Comparison of ENCODE assay signal across 3 cellular contexts in the genomic region with DNA sequence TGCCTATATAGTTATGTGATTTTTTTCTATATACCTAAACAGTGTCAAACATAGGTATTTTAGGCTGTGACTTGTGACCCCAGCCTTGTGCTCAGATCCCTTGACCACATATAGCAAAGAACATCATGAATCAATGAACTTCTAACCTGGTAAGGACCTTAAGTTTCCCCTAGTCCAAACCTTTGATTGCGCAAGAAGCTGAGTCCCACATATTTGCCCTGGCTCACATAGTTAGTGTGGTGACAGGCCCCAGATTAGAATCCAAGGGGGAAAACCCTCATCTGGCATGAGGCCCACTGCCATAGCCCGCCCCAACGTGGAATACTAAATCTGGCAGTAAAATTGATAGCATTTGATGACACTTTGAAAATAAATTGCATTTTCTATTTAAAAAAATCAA.
TF ChIP-seq lines count a peak whose summit lies in the region.

No MANE protein-coding gene starts in this region.

TF ChIP-seq in HCT116, 20 proteins besides CTCF, POLR2A, EP300 and RAD21:
- 0 out of 2 replicates have a peak, but pooled peaks have one; percentile 15 for TF ChIP-seq CEBPB (IDR thresholded peaks at IDR 0.05; ENCODE audit: low read depth)
- no peak for TF ChIP-seq ZFX (IDR thresholded peaks at IDR 0.05)
TF ChIP-seq in HCT116: peak in this region for 1.

TF ChIP-seq in H1, 55 proteins besides CTCF, POLR2A, EP300 and RAD21:
- no peak for TF ChIP-seq BCL11A (IDR thresholded peaks at IDR 0.05; ENCODE audit: low read depth in 2 of 2, low read length in 2 of 2)
- TF ChIP-seq CEBPB (IDR thresholded peaks at IDR 0.05; ENCODE audit: low read depth, low read length): peak; percentile 84
- no peak for TF ChIP-seq SIRT6 (IDR thresholded peaks at IDR 0.05; ENCODE audit: low read length)
- no peak for TF ChIP-seq TEAD4 (IDR thresholded peaks at IDR 0.05; ENCODE audit: low read depth, low read length)
- no peak for TF ChIP-seq TBP (IDR thresholded peaks at IDR 0.05; ENCODE audit: low read depth, low read length)
- TF ChIP-seq CBX8 (IDR thresholded peaks at IDR 0.05; ENCODE audit: borderline replicate concordance, low read depth, low read length): no peak
- no peak for TF ChIP-seq CHD1 (IDR thresholded peaks at IDR 0.05; ENCODE audit: low read depth, low read length)
TF ChIP-seq in H1: peak in this region for 1.

TF ChIP-seq in HepG2, 621 proteins besides CTCF, POLR2A, EP300 and RAD21:
- no peak for TF ChIP-seq ELF4 (CRISPR knock-in tag; IDR thresholded peaks at IDR 0.05; ENCODE audit: borderline replicate concordance)
- no peak for TF ChIP-seq ZNF331 (CRISPR knock-in tag; IDR thresholded peaks at IDR 0.05)
- peak; percentile 97 for TF ChIP-seq CEBPB (IDR thresholded peaks at IDR 0.05; ENCODE audit: borderline replicate concordance, low read depth, low read length)
- TF ChIP-seq, protein P1, sequence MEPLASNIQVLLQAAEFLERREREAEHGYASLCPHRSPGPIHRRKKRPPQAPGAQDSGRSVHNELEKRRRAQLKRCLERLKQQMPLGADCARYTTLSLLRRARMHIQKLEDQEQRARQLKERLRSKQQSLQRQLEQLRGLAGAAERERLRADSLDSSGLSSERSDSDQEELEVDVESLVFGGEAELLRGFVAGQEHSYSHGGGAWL (CRISPR knock-in tag; IDR thresholded peaks at IDR 0.05): no peak
- TF ChIP-seq, protein P2, sequence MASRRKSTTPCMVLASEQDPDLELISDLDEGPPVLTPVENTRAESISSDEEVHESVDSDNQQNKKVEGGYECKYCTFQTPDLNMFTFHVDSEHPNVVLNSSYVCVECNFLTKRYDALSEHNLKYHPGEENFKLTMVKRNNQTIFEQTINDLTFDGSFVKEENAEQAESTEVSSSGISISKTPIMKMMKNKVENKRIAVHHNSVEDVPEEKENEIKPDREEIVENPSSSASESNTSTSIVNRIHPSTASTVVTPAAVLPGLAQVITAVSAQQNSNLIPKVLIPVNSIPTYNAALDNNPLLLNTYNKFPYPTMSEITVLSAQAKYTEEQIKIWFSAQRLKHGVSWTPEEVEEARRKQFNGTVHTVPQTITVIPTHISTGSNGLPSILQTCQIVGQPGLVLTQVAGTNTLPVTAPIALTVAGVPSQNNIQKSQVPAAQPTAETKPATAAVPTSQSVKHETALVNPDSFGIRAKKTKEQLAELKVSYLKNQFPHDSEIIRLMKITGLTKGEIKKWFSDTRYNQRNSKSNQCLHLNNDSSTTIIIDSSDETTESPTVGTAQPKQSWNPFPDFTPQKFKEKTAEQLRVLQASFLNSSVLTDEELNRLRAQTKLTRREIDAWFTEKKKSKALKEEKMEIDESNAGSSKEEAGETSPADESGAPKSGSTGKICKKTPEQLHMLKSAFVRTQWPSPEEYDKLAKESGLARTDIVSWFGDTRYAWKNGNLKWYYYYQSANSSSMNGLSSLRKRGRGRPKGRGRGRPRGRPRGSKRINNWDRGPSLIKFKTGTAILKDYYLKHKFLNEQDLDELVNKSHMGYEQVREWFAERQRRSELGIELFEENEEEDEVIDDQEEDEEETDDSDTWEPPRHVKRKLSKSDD (CRISPR knock-in tag; IDR thresholded peaks at IDR 0.05; ENCODE audit: low read depth): no peak
- TF ChIP-seq MAFF (IDR thresholded peaks at IDR 0.05; ENCODE audit: low read depth, low read length): no peak
- TF ChIP-seq POGZ (CRISPR knock-in tag; IDR thresholded peaks at IDR 0.05): peak; percentile 20; the same call in 1 of the 2 replicates
- TF ChIP-seq MXD4 (CRISPR knock-in tag; IDR thresholded peaks at IDR 0.05): no peak
- TF ChIP-seq CEBPG (CRISPR knock-in tag; IDR thresholded peaks at IDR 0.05): peak; percentile 85
- no peak for TF ChIP-seq ZNF296 (CRISPR knock-in tag; conservative IDR thresholded peaks at IDR 0.05)
- 0 out of 2 replicates have a peak, but pooled peaks have one; percentile 9 for TF ChIP-seq HNF4A (CRISPR knock-in tag; IDR thresholded peaks at IDR 0.05)
- no peak for TF ChIP-seq ZNF556 (CRISPR knock-in tag; IDR thresholded peaks at IDR 0.05; ENCODE audit: borderline replicate concordance)
- TF ChIP-seq ZNF644 (CRISPR knock-in tag; IDR thresholded peaks at IDR 0.05; ENCODE audit: low read depth): peak; percentile 28; the same call in 1 of the 2 replicates
- TF ChIP-seq ZNF333 (CRISPR knock-in tag; IDR thresholded peaks at IDR 0.05; ENCODE audit: borderline replicate concordance): no peak
- TF ChIP-seq RFXAP (CRISPR knock-in tag; IDR thresholded peaks at IDR 0.05; ENCODE audit: borderline replicate concordance): no peak
- TF ChIP-seq SMAD1 (CRISPR knock-in tag; IDR thresholded peaks at IDR 0.05; ENCODE audit: borderline replicate concordance, low read depth): no peak
- TF ChIP-seq PHF8 (CRISPR knock-in tag; IDR thresholded peaks at IDR 0.05): no peak
